20 cellular contexts compared by ENCODE assay signal in the genomic region with DNA sequence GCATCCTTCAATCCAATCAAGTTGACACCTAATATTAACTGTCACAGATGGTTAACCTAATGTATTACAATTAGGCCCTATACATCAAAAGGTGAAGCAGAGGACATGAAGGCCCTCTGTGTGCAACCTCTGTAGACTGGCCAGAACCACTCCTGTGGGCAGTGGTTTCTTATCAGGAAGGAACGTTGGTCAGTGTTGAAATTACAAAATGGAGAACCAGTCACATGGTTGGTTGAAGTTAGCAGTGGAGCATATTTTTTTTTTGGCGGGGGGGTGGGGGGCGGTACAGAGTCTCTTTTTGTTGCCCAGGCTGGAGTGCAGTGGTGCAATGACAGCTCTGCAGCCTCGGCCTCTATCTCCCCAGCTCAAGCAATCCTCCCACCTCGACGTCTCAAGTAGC. TPM values are rescaled to one million over a fixed set of nuclear protein-coding genes. Genes with fewer than 3 reads are reported as not detected.
"Had no signal": no experiment of that assay in that cellular context is flagged by ENCODE, and none has a peak within 500 bp of the region (broad histone marks: within the 10 kb centered on the region; RNA-seq: fewer than 3 reads in every experiment).

No MANE protein-coding gene starts in this region.

- H3K27ac ChIP-seq: brain microvascular endothelial cell, heart left ventricle, parathyroid adenoma, sigmoid colon, suprapubic skin had no signal

- H3K4me3 Mint-ChIP-seq: activated CD4-positive, alpha-beta T cell treated with anti-CD3 and anti-CD28 coated beads, Interleukin-2, amount 10 ng/mL, durations not matched to agents 7 days and 5 days; activated naive CD8-positive, alpha-beta T cell treated with anti-CD3 and anti-CD28 coated beads for 36 hours; activated T-helper 1 cell treated with anti-CD3 and anti-CD28 coated beads, Interleukin-12 subunit alpha, Interleukin-12 subunit beta, Interleukin-2, Interleukin-4 antibody, amounts not matched to agents 30 ng/mL and 10 ng/mL and 1 ng/mL, durations not matched to agents 14 hours and 24 hours and 36 hours; effector memory CD8-positive, alpha-beta T cell; stimulated activated naive CD8-positive, alpha-beta T cell treated with anti-CD3 and anti-CD28 coated beads, Interleukin-15, Interleukin-2, amounts not matched to agents 100 ng/mL and 50 ng/mL, for 24 hours; T-helper 17 cell; type B pancreatic cell had no signal

- H3K27me3 Mint-ChIP-seq: activated CD4-positive, alpha-beta T cell treated with anti-CD3 and anti-CD28 coated beads, Interleukin-2, amount 10 ng/mL, durations not matched to agents 7 days and 5 days; activated naive CD8-positive, alpha-beta T cell treated with anti-CD3 and anti-CD28 coated beads for 36 hours; effector memory CD8-positive, alpha-beta T cell; stimulated activated naive CD8-positive, alpha-beta T cell treated with anti-CD3 and anti-CD28 coated beads, Interleukin-15, Interleukin-2, amounts not matched to agents 100 ng/mL and 50 ng/mL, for 24 hours; T-helper 17 cell; type B pancreatic cell had no signal

- H3K27ac Mint-ChIP-seq: activated CD4-positive, alpha-beta T cell treated with anti-CD3 and anti-CD28 coated beads, Interleukin-2, amount 10 ng/mL, durations not matched to agents 7 days and 5 days; activated naive CD8-positive, alpha-beta T cell treated with anti-CD3 and anti-CD28 coated beads for 36 hours; activated T-helper 1 cell treated with anti-CD3 and anti-CD28 coated beads, Interleukin-12 subunit alpha, Interleukin-12 subunit beta, Interleukin-2, Interleukin-4 antibody, amounts not matched to agents 30 ng/mL and 10 ng/mL and 1 ng/mL, durations not matched to agents 14 hours and 24 hours and 36 hours; effector memory CD8-positive, alpha-beta T cell; stimulated activated naive CD8-positive, alpha-beta T cell treated with anti-CD3 and anti-CD28 coated beads, Interleukin-15, Interleukin-2, amounts not matched to agents 100 ng/mL and 50 ng/mL, for 24 hours; type B pancreatic cell had no signal

- H3K79me2 ChIP-seq: parathyroid adenoma had no signal

- H3K36me3 ChIP-seq: brain microvascular endothelial cell, heart left ventricle, sigmoid colon, spleen, suprapubic skin had no signal

- H3K4me3 ChIP-seq: heart left ventricle, lung, sigmoid colon, spleen, suprapubic skin had no signal

- H3K4me1 ChIP-seq: sigmoid colon, suprapubic skin had no signal

- H3K27me3 ChIP-seq: brain microvascular endothelial cell, heart left ventricle, sigmoid colon, spleen, suprapubic skin had no signal

- H3K9me3 Mint-ChIP-seq: activated CD4-positive, alpha-beta T cell treated with anti-CD3 and anti-CD28 coated beads, Interleukin-2, amount 10 ng/mL, durations not matched to agents 7 days and 5 days; activated T-helper 1 cell treated with anti-CD3 and anti-CD28 coated beads, Interleukin-12 subunit alpha, Interleukin-12 subunit beta, Interleukin-2, Interleukin-4 antibody, amounts not matched to agents 30 ng/mL and 10 ng/mL and 1 ng/mL, durations not matched to agents 14 hours and 24 hours and 36 hours; effector memory CD8-positive, alpha-beta T cell; type B pancreatic cell had no signal

- H3K36me3 Mint-ChIP-seq: activated naive CD8-positive, alpha-beta T cell treated with anti-CD3 and anti-CD28 coated beads for 36 hours; type B pancreatic cell had no signal

- H3K9ac ChIP-seq: parathyroid adenoma had no signal

- DNase-seq: activated CD4-positive, alpha-beta T cell treated with anti-CD3 and anti-CD28 coated beads, Interleukin-2, amount 10 ng/mL, durations not matched to agents 7 days and 5 days; activated CD4-positive, CD25-positive, alpha-beta regulatory T cell; activated CD8-positive, alpha-beta memory T cell treated with anti-CD3 and anti-CD28 coated beads for 24 hours; activated naive CD8-positive, alpha-beta T cell treated with anti-CD3 and anti-CD28 coated beads for 36 hours; brain microvascular endothelial cell; dermis blood vessel endothelial cell; effector memory CD8-positive, alpha-beta T cell; foreskin melanocyte; heart left ventricle; left cardiac atrium; sigmoid colon; spleen; T-helper 17 cell had no signal

- H3K9me3 ChIP-seq: heart left ventricle, sigmoid colon, spleen, suprapubic skin had no signal

- H2AFZ ChIP-seq: parathyroid adenoma had no signal

- ATAC-seq: effector memory CD8-positive, alpha-beta T cell; heart left ventricle; left cardiac atrium; T-helper 17 cell had no signal

RNA-seq across cellular contexts. Expression of gene RNU2-63P, which starts 19.8 kb away (rescaled TPM):
- total RNA-seq: dermis blood vessel endothelial cell, heart left ventricle, sigmoid colon, suprapubic skin had no signal
- polyA plus RNA-seq: fibroblast of lung, heart left ventricle, lung, sigmoid colon, spleen had no signal
